15 cellular contexts compared by ENCODE assay signal in genomic region chr20:45919951-45920794, GRCh38. TPM values are rescaled to one million over a fixed set of nuclear protein-coding genes. Genes with fewer than 3 reads are reported as not detected.
A peak's percentile ranks its signal among the peaks of the same experiment; 100 is the strongest.
DNase-seq lines count a peak whose midpoint lies in the region; TF ChIP-seq lines count a peak whose summit lies in the region.
"Had no signal": no experiment of that assay in that cellular context is flagged by ENCODE, and none has a peak within 500 bp of the region (broad histone marks: within the 10 kb centered on the region; RNA-seq: fewer than 3 reads in every experiment).

No MANE protein-coding gene starts in this region.

- no peaks in the 10 kb centered on the region for H3K36me3 ChIP-seq in neural progenitor cell
- no peaks in the 10 kb centered on the region for H3K36me3 ChIP-seq in uterus
- no peaks in the 10 kb centered on the region for H3K36me3 ChIP-seq in mesendoderm (ENCODE audit: control insufficient read depth, insufficient read depth, low read length)

- no peak overlapping the region for H3K23ac ChIP-seq in mesendoderm (ENCODE audit: low read length)

- no peak overlapping the region for H4K5ac ChIP-seq in mesendoderm (ENCODE audit: low read length)

- WGBS in mesendoderm (ENCODE audit: extremely low coverage, insufficient coverage, low lambda C conversion rate): no CpG with 5 or more reads among the region's 11 CpGs

- TF ChIP-seq CTCF in fibroblast of pulmonary artery (IDR thresholded peaks at IDR 0.05; ENCODE audit: low read length, missing control alignments): no peak
- TF ChIP-seq CTCF in neural progenitor cell (IDR thresholded peaks at IDR 0.05): no peak
- TF ChIP-seq CTCF in uterus (IDR thresholded peaks at IDR 0.05): no peak

- H2AFZ ChIP-seq in neural progenitor cell (replicated peaks): no peak overlapping the region

- no peaks in the 10 kb centered on the region for H3K27me3 ChIP-seq in neural progenitor cell
- no peaks in the 10 kb centered on the region for H3K27me3 ChIP-seq in uterus
- H3K27me3 ChIP-seq in mesendoderm (ENCODE audit: insufficient read depth, low read length, poor library complexity): no peaks in the 10 kb centered on the region

- H3F3A ChIP-seq in neural progenitor cell (ENCODE audit: low read depth): no peaks in the 10 kb centered on the region

- H3K79me2 ChIP-seq in neural progenitor cell (ENCODE audit: low read depth): no peaks in the 10 kb centered on the region
- no peaks in the 10 kb centered on the region for H3K79me2 ChIP-seq in mesendoderm (ENCODE audit: control insufficient read depth, insufficient read depth, low read length)

- DNase-seq in SIG-M5 treated with dmso at 0.1 percent for 504 hours (lab: John Stamatoyannopoulos, UW; ENCODE audit: unreplicated experiment): peak; percentile 35
- DNase-seq in SIG-M5 (lab: John Stamatoyannopoulos, UW): no peak
- peak; percentile 79 for DNase-seq in fibroblast of pulmonary artery (ENCODE audit: low read depth)
- DNase-seq in neural progenitor cell (ENCODE audit: low spot score): no peak
- peak; percentile 52 to 72 for DNase-seq in uterus
- DNase-seq in NCI-H1436 (lab: John Stamatoyannopoulos, UW): no peak
- DNase-seq in mesendoderm: no peak
- DNase-seq in NCI-H1092 treated with DMSO at 0.1 percent for 48 hours (lab: John Stamatoyannopoulos, UW): no peak
- DNase-seq: activated CD8-positive, alpha-beta memory T cell treated with anti-CD3 and anti-CD28 coated beads for 24 hours; foreskin melanocyte; Karpas-422; NCI-H524 treated with DMSO at 0.1 percent for 48 hours; stimulated activated CD4-positive, alpha-beta T cell treated with anti-CD3 and anti-CD28 coated beads, Interleukin-15, amount 100 ng/mL, for 24 hours; stimulated activated naive CD4-positive, alpha-beta T cell treated with Interleukin-2 at 50 U/mL for 16 hours had no signal

- H3K9me3 ChIP-seq in neural progenitor cell (ENCODE audit: low read depth): no peaks in the 10 kb centered on the region
- no peaks in the 10 kb centered on the region for H3K9me3 ChIP-seq in uterus

- H3K4ac ChIP-seq in mesendoderm (ENCODE audit: low read depth, low read length): no peak overlapping the region

- no peaks in the 10 kb centered on the region for H4K20me1 ChIP-seq in neural progenitor cell (ENCODE audit: low read depth)

- H3K79me1 ChIP-seq in mesendoderm (ENCODE audit: low read length): no peaks in the 10 kb centered on the region

- no peak overlapping the region for H3K4me3 Mint-ChIP-seq in neural progenitor cell

- no peak overlapping the region for H3K18ac ChIP-seq in mesendoderm (ENCODE audit: low read length)

- no peak overlapping the region for H2BK120ac ChIP-seq in mesendoderm (ENCODE audit: low read depth, low read length)

- peaks cover 7% of the 10 kb centered on the region for H3K27me3 Mint-ChIP-seq in neural progenitor cell (ENCODE audit: insufficient read depth, low read depth)

- H3K4me1 ChIP-seq in neural progenitor cell (peaks cover 5% of the 10 kb centered on the region), uterus (peaks cover 0 to 17% of the 10 kb centered on the region in 2 donors), mesendoderm (ENCODE audit: control insufficient read depth, low read depth, low read length) (no peaks in the 10 kb centered on the region)

- intact Hi-C loops in uterus (cut with DNase I; ENCODE audit: low total_unique reads): no loop called here

- H2AK5ac ChIP-seq in mesendoderm (ENCODE audit: low read length): no peak overlapping the region

- H3K4me3 ChIP-seq in fibroblast of pulmonary artery (replicated peaks; ENCODE audit: low read depth, low read length) (no peak overlapping the region), neural progenitor cell (no peak overlapping the region), uterus (no peak overlapping the region), mesendoderm (ENCODE audit: low read length) (no peak overlapping the region)

- H3K27ac ChIP-seq in neural progenitor cell: no peak overlapping the region
- peak overlapping the region; percentile 76 to 82 for H3K27ac ChIP-seq in uterus
- H3K27ac ChIP-seq in mesendoderm (ENCODE audit: low read depth, low read length): no peak overlapping the region

- no peak overlapping the region for H4K8ac ChIP-seq in mesendoderm (ENCODE audit: low read depth, low read length)

- H2BK15ac ChIP-seq in mesendoderm (replicated peaks; ENCODE audit: low read depth): no peak overlapping the region

- H2BK5ac ChIP-seq in mesendoderm (ENCODE audit: low read length): no peak overlapping the region

- TF ChIP-seq POLR2A in uterus (IDR thresholded peaks at IDR 0.05): no peak

- H3K9me3 Mint-ChIP-seq in neural progenitor cell: no peaks in the 10 kb centered on the region

- H3K56ac ChIP-seq in mesendoderm (ENCODE audit: low read length): no peak overlapping the region

- H3K4me2 ChIP-seq in neural progenitor cell (no peak overlapping the region), mesendoderm (ENCODE audit: low read length) (no peak overlapping the region)

- H3K36me3 Mint-ChIP-seq in neural progenitor cell: no peaks in the 10 kb centered on the region

- H3K4me1 Mint-ChIP-seq in neural progenitor cell: peaks cover 28% of the 10 kb centered on the region

- no peak overlapping the region for H3K9ac ChIP-seq in neural progenitor cell
- no peak overlapping the region for H3K9ac ChIP-seq in mesendoderm (ENCODE audit: low read length)

- peak overlapping the region; percentile 42 for H3K27ac Mint-ChIP-seq in neural progenitor cell

RNA-seq across cellular contexts. Expression of gene PLTP, which starts 8.2 kb away (rescaled TPM):
- total RNA-seq in neural progenitor cell (ENCODE audit: low replicate concordance) (22.3 and 54.4 TPM in 2 replicates), uterus (100 to 1,000 TPM in 2 of 4 donors, 10 to 100 TPM in 2; 31.2 to 221 (median 113) TPM)
- 65.4 TPM for polyA plus RNA-seq in mesendoderm (2013, experiment 1 of 2)
- polyA plus RNA-seq in mesendoderm (2013, experiment 2 of 2): 67.5 TPM

RNA-seq across cellular contexts. Expression of gene PCIF1, which starts 14.3 kb away (rescaled TPM):
- total RNA-seq in neural progenitor cell (ENCODE audit: low replicate concordance): 9.5 and 24.5 TPM in 2 replicates
- total RNA-seq in uterus: 10 to 100 TPM; 11.0 to 71.0 (median 40.0) TPM
- 21.6 TPM for polyA plus RNA-seq in mesendoderm (2013, experiment 1 of 2)
- 20.1 TPM for polyA plus RNA-seq in mesendoderm (2013, experiment 2 of 2)

RNA-seq across cellular contexts. Expression of gene CTSA, which starts 29.0 kb away (rescaled TPM):
- total RNA-seq in neural progenitor cell (ENCODE audit: low replicate concordance) (15.1 and 30.9 TPM in 2 replicates), uterus (10 to 100 TPM; 20.6 to 66.9 (median 32.5) TPM)
- 28.1 TPM for polyA plus RNA-seq in mesendoderm (2013, experiment 1 of 2)
- 27.7 TPM for polyA plus RNA-seq in mesendoderm (2013, experiment 2 of 2)

RNA-seq across cellular contexts. Expression of gene NEURL2, which starts 29.2 kb away (rescaled TPM):
- total RNA-seq in neural progenitor cell (ENCODE audit: low replicate concordance): 0.24 and 1.2 TPM in 2 replicates
- total RNA-seq in uterus: 10 to 100 TPM in 1 of 4 donors, 1 to 10 TPM in 2, under 1 TPM in 1; 0.29 to 11.5 (median 4.7) TPM
- 2.3 TPM for polyA plus RNA-seq in mesendoderm (2013, experiment 1 of 2)
- 2.2 TPM for polyA plus RNA-seq in mesendoderm (2013, experiment 2 of 2)

RNA-seq across cellular contexts. Expression of gene SPATA25, which starts 32.8 kb away (rescaled TPM):
- total RNA-seq in neural progenitor cell (ENCODE audit: low replicate concordance) (0.43 and 0.54 TPM in 2 replicates), uterus (10 to 100 TPM in 1 of 4 donors, 1 to 10 TPM in 3; 2.6 to 16.2 (median 6.0) TPM)
- polyA plus RNA-seq in mesendoderm (2013, experiment 1 of 2): 0.48 TPM
- 0.27 TPM for polyA plus RNA-seq in mesendoderm (2013, experiment 2 of 2)
- total RNA-seq: Daoy had no signal

Comparison
In these comparisons a context has a peak if more than half of its experiments do, and no peak if none do; other contexts are left out.
1. DNase-seq: peak in SIG-M5 treated with dmso at 0.1 percent for 504 hours (single experiment), fibroblast of pulmonary artery (single experiment) and uterus (2 of 2); none in SIG-M5 (single experiment), neural progenitor cell (single experiment), NCI-H1436 (single experiment), mesendoderm (single experiment) and NCI-H1092 treated with DMSO at 0.1 percent for 48 hours (single experiment).
2. H3K27ac ChIP-seq: peak in uterus (2 of 2); none in neural progenitor cell (single experiment) and mesendoderm (single experiment).